In the genomic region with DNA sequence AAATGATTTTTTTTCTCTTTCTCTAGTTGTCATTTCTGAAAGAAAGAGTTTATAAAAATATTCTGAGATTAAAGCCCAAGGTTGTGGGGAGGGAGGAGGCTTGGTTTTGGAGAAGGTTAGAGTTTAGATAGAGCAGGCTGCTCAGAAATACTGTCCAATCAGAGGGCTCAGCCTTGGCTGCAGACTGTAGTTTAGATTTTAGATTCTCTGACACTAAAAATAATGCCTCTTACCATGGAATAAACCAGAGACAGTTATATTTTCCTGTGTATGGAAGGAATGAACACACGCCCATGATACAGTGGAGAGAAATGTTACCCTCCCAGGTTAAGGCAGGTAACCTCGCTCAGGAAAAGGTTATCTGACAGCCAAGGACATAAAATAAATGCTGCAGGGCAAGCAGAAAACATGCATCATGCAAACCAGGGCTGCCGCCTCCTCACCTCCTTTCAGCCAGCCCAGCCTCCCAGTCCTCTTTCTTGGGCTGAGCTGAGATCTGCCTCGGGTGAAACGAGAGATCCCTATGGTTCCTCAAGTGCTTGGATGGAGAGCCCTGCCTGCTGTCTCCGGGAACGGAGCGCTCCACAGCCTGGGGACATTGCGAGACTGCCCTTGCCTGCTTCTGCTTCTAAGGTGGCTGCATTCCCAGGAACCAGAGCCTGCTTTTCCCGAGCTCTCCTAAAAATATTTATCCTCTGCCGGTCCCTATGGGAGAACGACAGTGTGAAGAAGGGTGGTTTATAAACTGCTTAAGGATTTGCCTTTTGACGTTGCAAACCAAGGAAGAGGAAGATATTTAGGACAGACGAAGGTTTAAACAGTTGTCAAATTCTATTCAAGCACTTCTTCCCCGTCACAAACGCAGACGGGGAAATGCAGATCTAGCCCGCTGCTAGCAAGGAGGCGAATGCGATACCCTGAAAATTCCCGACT, we compare ENCODE assay signal across 8 cellular contexts. TPM values are rescaled to one million over a fixed set of nuclear protein-coding genes. Genes with fewer than 3 reads are reported as not detected.
DNase-seq lines count a peak whose midpoint lies in the region; TF ChIP-seq lines count a peak whose summit lies in the region.

No MANE protein-coding gene starts in this region.

- no peaks in the 10 kb centered on the region for H3K27me3 ChIP-seq in HUES64 (ENCODE audit: insufficient read depth, low read length)
- no peaks in the 10 kb centered on the region for H3K27me3 ChIP-seq in endocrine pancreas (ENCODE audit: control insufficient read depth, insufficient read depth, low read length)
- H3K27me3 ChIP-seq in testis: no peaks in the 10 kb centered on the region

- peak; percentile 6 for DNase-seq in stimulated activated CD4-positive, alpha-beta T cell treated with anti-CD3 and anti-CD28 coated beads, Interleukin-4, amount 100 ng/mL, for 1 hour
- DNase-seq in stimulated activated CD4-positive, alpha-beta T cell treated with anti-CD3 and anti-CD28 coated beads, Interleukin-12 subunit alpha, Interleukin-12 subunit beta, amount 100 ng/mL, for 4 hours: no peak
- DNase-seq in testis: peak; percentile 61
- no peak for DNase-seq in GM10266 (ENCODE audit: extremely low spot score)

- H3K36me3 ChIP-seq in HUES64 (ENCODE audit: insufficient read depth, low read length) (no peaks in the 10 kb centered on the region), endocrine pancreas (ENCODE audit: control insufficient read depth, insufficient read depth, low read length) (no peaks in the 10 kb centered on the region), mesodermal cell (ENCODE audit: control insufficient read depth, insufficient read depth, low read length) (no peaks in the 10 kb centered on the region), testis (ENCODE audit: low read depth, missing control alignments) (no peaks in the 10 kb centered on the region)

- H3K9me3 ChIP-seq in HUES64 (ENCODE audit: insufficient read depth, low read depth, low read length) (no peaks in the 10 kb centered on the region), endocrine pancreas (ENCODE audit: control insufficient read depth, low read length) (no peaks in the 10 kb centered on the region), mesodermal cell (ENCODE audit: control insufficient read depth, low read length) (no peaks in the 10 kb centered on the region), testis (no peaks in the 10 kb centered on the region)

- H3K4me1 ChIP-seq in HUES64 (ENCODE audit: insufficient read depth, low read length) (no peaks in the 10 kb centered on the region), endocrine pancreas (ENCODE audit: control insufficient read depth, insufficient read depth, low read length) (peaks cover 9% of the 10 kb centered on the region), mesodermal cell (ENCODE audit: control insufficient read depth, insufficient read depth, low read length, poor library complexity, severe bottlenecking) (no peaks in the 10 kb centered on the region), testis (peaks cover 8% of the 10 kb centered on the region)

- H3K27ac ChIP-seq in HUES64 (ENCODE audit: low read depth, low read length): no peak overlapping the region
- H3K27ac ChIP-seq in mesodermal cell (ENCODE audit: low read depth, low read length, severe bottlenecking): peak overlapping the region; percentile 88
- peak overlapping the region; percentile 83 to 86 for H3K27ac ChIP-seq in testis

- H3K4me3 ChIP-seq in HUES64 (ENCODE audit: low read length) (peak overlapping the region; percentile 79), WI38 (ENCODE audit: low read depth, low read length) (peak overlapping the region; percentile 98), endocrine pancreas (ENCODE audit: control insufficient read depth, insufficient read depth, low read length) (peak overlapping the region; percentile 96), mesodermal cell (ENCODE audit: extremely low read depth, insufficient read depth, low read length, poor library complexity, severe bottlenecking) (peak overlapping the region; percentile 75), testis (peak overlapping the region; percentile 75 to 87)

- TF ChIP-seq CTCF in WI38 (IDR thresholded peaks at IDR 0.05; ENCODE audit: low read depth, low read length): no peak
- no peak for TF ChIP-seq CTCF in testis (IDR thresholded peaks at IDR 0.05)
- no peak for TF ChIP-seq CTCF in GM10266 (IDR thresholded peaks at IDR 0.05; ENCODE audit: control insufficient read depth, insufficient read depth, low read depth, missing control alignments)

- no peak for TF ChIP-seq POLR2A in testis (IDR thresholded peaks at IDR 0.05)

- 7% methylated on average over 21 of the region's 21 CpGs for WGBS in HUES64
- WGBS in mesodermal cell (ENCODE audit: insufficient coverage in 2 of 2), 2 experiments: 6 to 8% methylated on average over 16 to 17 of the region's 21 CpGs
- WGBS in testis, 2 donors: 0 to 1% methylated on average over 21 of the region's 21 CpGs

- H3K9ac ChIP-seq in HUES64 (ENCODE audit: low read depth, low read length): peak overlapping the region; percentile 53; the same call in 1 of the 2 replicates
- peak overlapping the region; percentile 94 for H3K9ac ChIP-seq in endocrine pancreas (ENCODE audit: control insufficient read depth, insufficient read depth, low read length)

- intact Hi-C loops in testis (cut with DNase I; ENCODE audit: low total_unique reads): no loop called here

RNA-seq across cellular contexts. Expression of gene NCEH1, which starts 0.8 kb away (rescaled TPM):
- polyA plus RNA-seq in HUES64 (2013, experiment 1 of 2): 1.6 TPM
- polyA plus RNA-seq in HUES64 (2013, experiment 2 of 2): 2.1 TPM
- polyA plus RNA-seq in mesodermal cell (2013, experiment 1 of 2): 3.9 TPM
- 3.7 TPM for polyA plus RNA-seq in mesodermal cell (2013, experiment 2 of 2)
- total RNA-seq in testis: 1 to 10 TPM; 3.2 to 3.3 TPM
- polyA plus RNA-seq in testis (ENCODE audit: insufficient read depth, low read depth, low replicate concordance): 3.8 TPM

RNA-seq across cellular contexts. Expression of gene ECT2, which starts 40.5 kb away (rescaled TPM):
- 60.1 TPM for polyA plus RNA-seq in HUES64 (2013, experiment 1 of 2)
- 75.8 TPM for polyA plus RNA-seq in HUES64 (2013, experiment 2 of 2)
- 57.1 TPM for polyA plus RNA-seq in mesodermal cell (2013, experiment 1 of 2)
- 59.0 TPM for polyA plus RNA-seq in mesodermal cell (2013, experiment 2 of 2)
- total RNA-seq in testis: 10 to 100 TPM; 20.8 to 33.3 TPM
- 21.9 TPM for polyA plus RNA-seq in testis (ENCODE audit: insufficient read depth, low read depth, low replicate concordance)

Comparison
In these comparisons a context has a peak if more than half of its experiments do, and no peak if none do; other contexts are left out.
1. DNase-seq: peak in stimulated activated CD4-positive, alpha-beta T cell treated with anti-CD3 and anti-CD28 coated beads, Interleukin-4, amount 100 ng/mL, for 1 hour (single experiment) and testis (single experiment); none in stimulated activated CD4-positive, alpha-beta T cell treated with anti-CD3 and anti-CD28 coated beads, Interleukin-12 subunit alpha, Interleukin-12 subunit beta, amount 100 ng/mL, for 4 hours (single experiment) and GM10266 (single experiment).
2. Peak in every context shown above with its lines, with median percentiles within 50 percentile points of each other: H3K4me3 ChIP-seq.